Comparison of ENCODE assay signal across 8 cellular contexts in the genomic region with DNA sequence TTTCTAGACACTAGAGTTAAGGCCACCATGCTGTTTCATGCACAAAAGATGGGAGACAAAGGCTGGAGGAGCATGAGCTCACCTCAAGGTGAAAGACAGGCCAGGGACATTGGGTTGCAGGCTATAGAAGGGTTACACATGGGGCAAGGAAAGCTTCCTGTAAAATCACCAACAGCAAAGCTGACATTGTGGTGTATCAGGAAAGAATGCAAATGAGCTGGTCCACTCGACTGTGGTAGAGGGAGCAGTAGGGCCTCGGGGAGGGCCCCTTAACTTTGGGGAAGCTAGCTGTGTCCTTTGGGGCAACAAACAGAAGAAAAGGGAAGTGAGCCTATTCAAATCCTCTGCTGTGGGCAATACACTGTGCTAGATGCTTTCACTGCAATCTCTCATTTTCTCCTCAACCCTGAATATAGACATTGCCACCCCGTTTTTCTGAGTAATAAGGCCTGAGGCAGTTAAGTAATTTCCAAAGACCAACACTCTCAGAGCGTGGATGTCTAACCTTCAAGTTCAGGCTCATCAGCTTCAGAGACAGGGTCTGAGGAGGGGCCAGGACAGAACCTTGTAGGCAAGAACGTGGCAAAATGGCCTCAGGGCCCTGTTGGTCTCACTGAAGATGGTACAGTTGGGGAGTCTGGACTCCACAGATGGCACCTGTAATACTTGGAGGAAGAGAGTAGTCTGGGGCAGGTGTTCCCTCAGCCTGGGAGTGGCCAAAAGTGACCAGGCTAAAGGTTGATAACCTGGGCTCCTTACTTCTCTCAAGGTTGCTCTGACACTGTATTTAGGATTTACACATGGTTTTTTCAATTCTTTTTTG. TPM values are rescaled to one million over a fixed set of nuclear protein-coding genes. Genes with fewer than 3 reads are reported as not detected.
A peak's percentile ranks its signal among the peaks of the same experiment; 100 is the strongest.
DNase-seq lines count a peak whose midpoint lies in the region; ATAC-seq and TF ChIP-seq lines count a peak whose summit lies in the region.

No MANE protein-coding gene starts in this region.

- H3K9me3 ChIP-seq in cardiac muscle cell (ENCODE audit: low read depth) (no peaks in the 10 kb centered on the region), right atrium auricular region (no peaks in the 10 kb centered on the region), RWPE2 (ENCODE audit: severe bottlenecking) (no peaks in the 10 kb centered on the region), prostate gland (no peaks in the 10 kb centered on the region)
- no peaks in the 10 kb centered on the region for H3K9me3 ChIP-seq in naive thymus-derived CD4-positive, alpha-beta T cell (ENCODE audit: control insufficient read depth in 2 of 3, low read length in 3 of 3)

- no peaks in the 10 kb centered on the region for H3K27me3 ChIP-seq in cardiac muscle cell
- H3K27me3 ChIP-seq in right atrium auricular region: no peaks in the 10 kb centered on the region
- H3K27me3 ChIP-seq in RWPE2 (ENCODE audit: insufficient read depth, poor library complexity, severe bottlenecking): no peaks in the 10 kb centered on the region
- no peaks in the 10 kb centered on the region for H3K27me3 ChIP-seq in naive thymus-derived CD4-positive, alpha-beta T cell (ENCODE audit: control insufficient read depth in 2 of 2, insufficient read depth in 2 of 2, low read length in 2 of 2)
- H3K27me3 ChIP-seq in prostate gland (replicated peaks; ENCODE audit: insufficient read depth): no peaks in the 10 kb centered on the region

- TF ChIP-seq CTCF in cardiac muscle cell (IDR thresholded peaks at IDR 0.05; ENCODE audit: low read depth, low read length): no peak
- no peak for TF ChIP-seq CTCF in right atrium auricular region (IDR thresholded peaks at IDR 0.05)
- no peak for TF ChIP-seq CTCF in RWPE2 (IDR thresholded peaks at IDR 0.05; ENCODE audit: poor library complexity, severe bottlenecking)
- no peak for TF ChIP-seq CTCF in WTC11 (IDR thresholded peaks at IDR 0.05)
- no peak for TF ChIP-seq CTCF in prostate gland (IDR thresholded peaks at IDR 0.05)

- WGBS in prostate gland: 75% methylated on average over 5 of the region's 5 CpGs

- CTCF ChIA-PET in naive thymus-derived CD4-positive, alpha-beta T cell (lab: Charles Lee): no interaction called here
- CTCF ChIA-PET in WTC11 (lab: Charles Lee): interaction anchor here (2.0 kb wide), 1 partner anchor 33 kb away, joined by 10 read pairs; no protein-coding TSS in a partner anchor

- H3K4me3 Mint-ChIP-seq in naive thymus-derived CD4-positive, alpha-beta T cell: no peak overlapping the region
- H3K4me3 Mint-ChIP-seq in WTC11: no peak overlapping the region

- H3K27me3 Mint-ChIP-seq in naive thymus-derived CD4-positive, alpha-beta T cell: peaks cover 0 to 26% (median 14%) of the 10 kb centered on the region in 5 donors
- H3K27me3 Mint-ChIP-seq in WTC11 (ENCODE audit: low read depth): no peaks in the 10 kb centered on the region

- H3K36me3 Mint-ChIP-seq in naive thymus-derived CD4-positive, alpha-beta T cell: no peaks in the 10 kb centered on the region
- H3K36me3 Mint-ChIP-seq in WTC11: no peaks in the 10 kb centered on the region

- no peak overlapping the region for H3K4me3 ChIP-seq in cardiac muscle cell
- H3K4me3 ChIP-seq in right atrium auricular region: no peak overlapping the region
- no peak overlapping the region for H3K4me3 ChIP-seq in RWPE2 (ENCODE audit: severe bottlenecking)
- no peak overlapping the region for H3K4me3 ChIP-seq in naive thymus-derived CD4-positive, alpha-beta T cell (ENCODE audit: low read length)
- no peak overlapping the region for H3K4me3 ChIP-seq in prostate gland

- H3K36me3 ChIP-seq in cardiac muscle cell (no peaks in the 10 kb centered on the region), right atrium auricular region (no peaks in the 10 kb centered on the region), RWPE2 (ENCODE audit: low read depth) (no peaks in the 10 kb centered on the region), prostate gland (no peaks in the 10 kb centered on the region)
- H3K36me3 ChIP-seq in naive thymus-derived CD4-positive, alpha-beta T cell (ENCODE audit: control insufficient read depth in 2 of 3, insufficient read depth in 3 of 3, low read length in 3 of 3): no peaks in the 10 kb centered on the region

- peaks cover 0 to 3% (median 0%) of the 10 kb centered on the region in 11 donors for H3K9me3 Mint-ChIP-seq in naive thymus-derived CD4-positive, alpha-beta T cell
- H3K9me3 Mint-ChIP-seq in WTC11: no peaks in the 10 kb centered on the region

- POLR2A ChIA-PET in naive thymus-derived CD4-positive, alpha-beta T cell (lab: Charles Lee): no interaction called here
- POLR2A ChIA-PET in WTC11 (lab: Charles Lee): no interaction called here

- DNase-seq in cardiac muscle cell (ENCODE audit: low read depth in 1 of 2, low spot score in 1 of 2): no peak
- no peak for DNase-seq in right atrium auricular region (ENCODE audit: low spot score)
- no peak for DNase-seq in RWPE2 (ENCODE audit: low spot score)
- DNase-seq in naive thymus-derived CD4-positive, alpha-beta T cell: no peak
- DNase-seq in WTC11 (ENCODE audit: low spot score): no peak
- no peak for DNase-seq in NCI-H2196 treated with DMSO at 0.1 percent for 48 hours (lab: John Stamatoyannopoulos, UW; ENCODE audit: unreplicated experiment)
- DNase-seq in prostate gland (ENCODE audit: low spot score): no peak

- H3K27ac Mint-ChIP-seq in naive thymus-derived CD4-positive, alpha-beta T cell: peak overlapping the region in 2 of 9 donors; percentile 3 to 29
- H3K27ac Mint-ChIP-seq in WTC11: no peak overlapping the region

- H3K4me1 ChIP-seq in cardiac muscle cell (ENCODE audit: low read depth) (peaks cover 19% of the 10 kb centered on the region), right atrium auricular region (peaks cover 0 to 9% of the 10 kb centered on the region in 2 donors), RWPE2 (ENCODE audit: insufficient read depth, poor library complexity, severe bottlenecking) (peaks cover 7% of the 10 kb centered on the region), prostate gland (replicated peaks) (no peaks in the 10 kb centered on the region)
- peaks cover 0 to 45% of the 10 kb centered on the region in 2 donors for H3K4me1 ChIP-seq in naive thymus-derived CD4-positive, alpha-beta T cell (ENCODE audit: control insufficient read depth in 2 of 2, insufficient read depth in 2 of 2, low read length in 2 of 2)

- H3K4me1 Mint-ChIP-seq in naive thymus-derived CD4-positive, alpha-beta T cell: peaks cover under 1 to 39% (median 2%) of the 10 kb centered on the region in 7 donors
- no peaks in the 10 kb centered on the region for H3K4me1 Mint-ChIP-seq in WTC11

- H3K27ac ChIP-seq in cardiac muscle cell (peak overlapping the region; percentile 56), right atrium auricular region (peak overlapping the region in 1 of 2 donors; percentile 49), RWPE2 (ENCODE audit: poor library complexity, severe bottlenecking) (no peak overlapping the region), prostate gland (no peak overlapping the region)
- no peak overlapping the region for H3K27ac ChIP-seq in naive thymus-derived CD4-positive, alpha-beta T cell (ENCODE audit: low read depth, low read length)

- intact Hi-C loops in naive thymus-derived CD4-positive, alpha-beta T cell (cut with micrococcal nuclease): no loop called here
- intact Hi-C loops in prostate gland (cut with DNase I): no loop called here

- ATAC-seq in HG02973 (IDR thresholded peaks at IDR 0.05; ENCODE audit: unreplicated experiment) (peak; percentile 96), RWPE2 (ENCODE audit: low read depth) (peak; percentile 17; the same call in 1 of the 3 replicates), WTC11 (no peak)
- ATAC-seq in naive thymus-derived CD4-positive, alpha-beta T cell: peak; percentile 94

- TF ChIP-seq POLR2A in prostate gland (IDR thresholded peaks at IDR 0.05): no peak

TF ChIP-seq in WTC11, 78 proteins besides CTCF, POLR2A, EP300 and RAD21 (continues in another document):
- no peak for TF ChIP-seq ZNF396 (CRISPR knock-in tag; IDR thresholded peaks at IDR 0.05; ENCODE audit: borderline replicate concordance)
- TF ChIP-seq, protein P1, sequence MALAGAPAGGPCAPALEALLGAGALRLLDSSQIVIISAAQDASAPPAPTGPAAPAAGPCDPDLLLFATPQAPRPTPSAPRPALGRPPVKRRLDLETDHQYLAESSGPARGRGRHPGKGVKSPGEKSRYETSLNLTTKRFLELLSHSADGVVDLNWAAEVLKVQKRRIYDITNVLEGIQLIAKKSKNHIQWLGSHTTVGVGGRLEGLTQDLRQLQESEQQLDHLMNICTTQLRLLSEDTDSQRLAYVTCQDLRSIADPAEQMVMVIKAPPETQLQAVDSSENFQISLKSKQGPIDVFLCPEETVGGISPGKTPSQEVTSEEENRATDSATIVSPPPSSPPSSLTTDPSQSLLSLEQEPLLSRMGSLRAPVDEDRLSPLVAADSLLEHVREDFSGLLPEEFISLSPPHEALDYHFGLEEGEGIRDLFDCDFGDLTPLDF (CRISPR knock-in tag; IDR thresholded peaks at IDR 0.05): no peak
- no peak for TF ChIP-seq FOXK1 (CRISPR knock-in tag; IDR thresholded peaks at IDR 0.05)
- no peak for TF ChIP-seq SOX15 (CRISPR knock-in tag; IDR thresholded peaks at IDR 0.05)
- no peak for TF ChIP-seq TCF7 (CRISPR knock-in tag; IDR thresholded peaks at IDR 0.05; ENCODE audit: low read depth)
- TF ChIP-seq HMGA2 (CRISPR knock-in tag; IDR thresholded peaks at IDR 0.05): no peak
- no peak for TF ChIP-seq SMAD4 (CRISPR knock-in tag; IDR thresholded peaks at IDR 0.05)
- TF ChIP-seq, protein P2, sequence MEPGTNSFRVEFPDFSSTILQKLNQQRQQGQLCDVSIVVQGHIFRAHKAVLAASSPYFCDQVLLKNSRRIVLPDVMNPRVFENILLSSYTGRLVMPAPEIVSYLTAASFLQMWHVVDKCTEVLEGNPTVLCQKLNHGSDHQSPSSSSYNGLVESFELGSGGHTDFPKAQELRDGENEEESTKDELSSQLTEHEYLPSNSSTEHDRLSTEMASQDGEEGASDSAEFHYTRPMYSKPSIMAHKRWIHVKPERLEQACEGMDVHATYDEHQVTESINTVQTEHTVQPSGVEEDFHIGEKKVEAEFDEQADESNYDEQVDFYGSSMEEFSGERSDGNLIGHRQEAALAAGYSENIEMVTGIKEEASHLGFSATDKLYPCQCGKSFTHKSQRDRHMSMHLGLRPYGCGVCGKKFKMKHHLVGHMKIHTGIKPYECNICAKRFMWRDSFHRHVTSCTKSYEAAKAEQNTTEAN (CRISPR knock-in tag; IDR thresholded peaks at IDR 0.05): no peak
- TF ChIP-seq MYBL2 (CRISPR knock-in tag; IDR thresholded peaks at IDR 0.05): no peak
- no peak for TF ChIP-seq GABPB1 (CRISPR knock-in tag; IDR thresholded peaks at IDR 0.05)
- no peak for TF ChIP-seq OVOL2 (CRISPR knock-in tag; IDR thresholded peaks at IDR 0.05; ENCODE audit: borderline replicate concordance)

RNA-seq across cellular contexts. Expression of a gene that starts 24.1 kb away (rescaled TPM):
- total RNA-seq in cardiac muscle cell: 0.48 and 0.56 TPM in 2 replicates
- polyA plus RNA-seq in cardiac muscle cell: 1.4 and 2.6 TPM in 2 replicates
- under 1 TPM; 0.26 to 0.59 TPM for total RNA-seq in right atrium auricular region
- total RNA-seq in naive thymus-derived CD4-positive, alpha-beta T cell: 10 to 100 TPM in 1 of 5 experiments, 1 to 10 TPM in 2, under 1 TPM in 2; 0.54 to 66.6 (median 3.3) TPM
- polyA plus RNA-seq in naive thymus-derived CD4-positive, alpha-beta T cell: 1 to 10 TPM; 1.0 to 1.1 TPM
- total RNA-seq in WTC11 (2021): 0.07 to 0.37 TPM (median 0.11 TPM) in 3 replicates
- 1 to 10 TPM; 2.7 to 3.4 TPM for total RNA-seq in prostate gland
